In the genomic region with DNA sequence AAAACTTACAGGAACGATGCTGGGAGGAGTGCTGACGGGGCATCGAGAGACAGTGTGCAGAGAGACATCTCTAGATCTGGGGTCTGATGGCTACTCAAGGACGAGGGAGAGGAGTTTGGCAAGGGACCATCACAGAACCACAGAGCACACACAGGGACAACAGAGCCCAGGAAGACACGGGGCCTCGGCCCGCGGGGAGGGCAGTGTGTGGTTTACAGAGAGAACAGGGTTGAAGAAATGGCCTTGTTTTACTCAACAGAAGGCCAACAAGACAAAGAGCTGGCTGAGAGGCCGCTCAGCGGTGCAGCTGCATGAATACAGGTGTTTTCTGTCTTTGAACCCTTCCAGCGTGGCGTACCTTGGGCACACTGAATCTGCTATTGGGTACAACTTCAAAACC, we compare ENCODE assay signal across 21 cellular contexts. TPM values are rescaled to one million over a fixed set of nuclear protein-coding genes. Genes with fewer than 3 reads are reported as not detected.
DNase-seq lines count a peak whose midpoint lies in the region; ATAC-seq, FAIRE-seq and TF ChIP-seq lines count a peak whose summit lies in the region.
"Had no signal": no experiment of that assay in that cellular context is flagged by ENCODE, and none has a peak within 500 bp of the region (broad histone marks: within the 10 kb centered on the region; RNA-seq: fewer than 3 reads in every experiment).

No MANE protein-coding gene starts in this region.

- H3K9me3 Mint-ChIP-seq in Caco-2 (ENCODE audit: unreplicated experiment): no peaks in the 10 kb centered on the region
- no peaks in the 10 kb centered on the region for H3K9me3 Mint-ChIP-seq in stimulated activated naive B cell treated with anti-CD40 and anti-IgM and Interleukin-4, amounts not matched to agents 10 μg/mL and 1 μg/mL and 100 μg/mL, for 72 hours
- H3K9me3 Mint-ChIP-seq in activated T-helper 1 cell treated with anti-CD3 and anti-CD28 coated beads, Interleukin-12 subunit alpha, Interleukin-12 subunit beta, Interleukin-2, Interleukin-4 antibody, amounts not matched to agents 30 ng/mL and 10 ng/mL and 1 ng/mL, durations not matched to agents 14 hours and 24 hours and 36 hours: no peaks in the 10 kb centered on the region
- H3K9me3 Mint-ChIP-seq: CD4-positive, CD25-positive, alpha-beta regulatory T cell; GM23338 had no signal

- H3K4me1 ChIP-seq in Caco-2: peaks cover 9% of the 10 kb centered on the region; the same call in 1 of the 2 replicates
- H3K4me1 ChIP-seq in kidney (ENCODE audit: control insufficient read depth in 1 of 2, insufficient read depth in 1 of 2, low read depth in 1 of 2, low read length in 2 of 2): peaks cover 4 to 11% of the 10 kb centered on the region in 2 donors

- H3K36me3 Mint-ChIP-seq in Caco-2 (ENCODE audit: insufficient read depth, unreplicated experiment) (peaks cover 7% of the 10 kb centered on the region), T-helper 17 cell (ENCODE audit: low read depth) (no peaks in the 10 kb centered on the region)
- H3K36me3 Mint-ChIP-seq in stimulated activated naive B cell treated with anti-CD40 and anti-IgM and Interleukin-4, amounts not matched to agents 10 μg/mL and 1 μg/mL and 100 μg/mL, for 72 hours: peaks cover 38 to 71% of the 10 kb centered on the region in 2 donors
- no peaks in the 10 kb centered on the region for H3K36me3 Mint-ChIP-seq in activated T-helper 1 cell treated with anti-CD3 and anti-CD28 coated beads, Interleukin-12 subunit alpha, Interleukin-12 subunit beta, Interleukin-2, Interleukin-4 antibody, amounts not matched to agents 30 ng/mL and 10 ng/mL and 1 ng/mL, durations not matched to agents 14 hours and 24 hours and 36 hours (ENCODE audit: low read depth)

- H3K4me3 ChIP-seq in Caco-2 (ENCODE audit: low read depth, low read length) (no peak overlapping the region), kidney (ENCODE audit: low read length in 2 of 2) (no peak overlapping the region)
- H3K4me3 ChIP-seq: GM23338, Peyer's patch, SK-N-MC had no signal

- H3K27ac Mint-ChIP-seq in Caco-2 (ENCODE audit: unreplicated experiment) (peak overlapping the region; percentile 5), T-helper 17 cell (peak overlapping the region; percentile 34)
- H3K27ac Mint-ChIP-seq in stimulated activated naive B cell treated with anti-CD40 and anti-IgM and Interleukin-4, amounts not matched to agents 10 μg/mL and 1 μg/mL and 100 μg/mL, for 72 hours: peak overlapping the region; percentile 100
- no peak overlapping the region for H3K27ac Mint-ChIP-seq in activated T-helper 1 cell treated with anti-CD3 and anti-CD28 coated beads, Interleukin-12 subunit alpha, Interleukin-12 subunit beta, Interleukin-2, Interleukin-4 antibody, amounts not matched to agents 30 ng/mL and 10 ng/mL and 1 ng/mL, durations not matched to agents 14 hours and 24 hours and 36 hours
- H3K27ac Mint-ChIP-seq: GM23338 had no signal

- ATAC-seq in T-helper 17 cell: no peak
- no peak for ATAC-seq in stimulated activated naive B cell treated with anti-CD40 and anti-IgM and Interleukin-4, amounts not matched to agents 10 μg/mL and 1 μg/mL and 100 μg/mL, for 72 hours (replicated peaks)
- ATAC-seq: GM23338 had no signal

- H3K9me3 ChIP-seq in Caco-2: no peaks in the 10 kb centered on the region
- H3K9me3 ChIP-seq in T-helper 17 cell (ENCODE audit: control insufficient read depth, low read length, poor library complexity, severe bottlenecking): no peaks in the 10 kb centered on the region
- no peaks in the 10 kb centered on the region for H3K9me3 ChIP-seq in kidney (ENCODE audit: control insufficient read depth in 1 of 2, low read length in 2 of 2)
- H3K9me3 ChIP-seq: Peyer's patch had no signal

- no peak overlapping the region for H3K9ac ChIP-seq in kidney (ENCODE audit: low read length in 2 of 2)

- H3K27me3 ChIP-seq in Caco-2 (replicated peaks; ENCODE audit: control insufficient read depth, insufficient read depth, low read length): no peaks in the 10 kb centered on the region
- H3K27me3 ChIP-seq: Peyer's patch had no signal

- H3K4me3 Mint-ChIP-seq in Caco-2 (ENCODE audit: unreplicated experiment) (no peak overlapping the region), T-helper 17 cell (no peak overlapping the region)
- peak overlapping the region in 1 of 2 donors; percentile 41 for H3K4me3 Mint-ChIP-seq in stimulated activated naive B cell treated with anti-CD40 and anti-IgM and Interleukin-4, amounts not matched to agents 10 μg/mL and 1 μg/mL and 100 μg/mL, for 72 hours
- no peak overlapping the region for H3K4me3 Mint-ChIP-seq in activated T-helper 1 cell treated with anti-CD3 and anti-CD28 coated beads, Interleukin-12 subunit alpha, Interleukin-12 subunit beta, Interleukin-2, Interleukin-4 antibody, amounts not matched to agents 30 ng/mL and 10 ng/mL and 1 ng/mL, durations not matched to agents 14 hours and 24 hours and 36 hours
- H3K4me3 Mint-ChIP-seq: CD4-positive, CD25-positive, alpha-beta regulatory T cell; GM23338 had no signal

- DNase-seq in Caco-2 (no peak), T-helper 17 cell (no peak), kidney (no peak), DMS153 treated with DMSO at 0.1 percent for 48 hours (lab: John Stamatoyannopoulos, UW; ENCODE audit: unreplicated experiment) (no peak), kidney tubule cell (ENCODE audit: low spot score) (no peak)
- DNase-seq in stimulated activated naive B cell treated with anti-CD40 and anti-IgM and Interleukin-4, amounts not matched to agents 10 μg/mL and 1 μg/mL and 100 μg/mL, for 72 hours: no peak
- no peak for DNase-seq in stimulated activated naive CD4-positive, alpha-beta T cell (lab: John Stamatoyannopoulos, UW)
- no peak for DNase-seq in activated T-helper 1 cell treated with anti-CD3 and anti-CD28 coated beads, Interleukin-12 subunit alpha, Interleukin-12 subunit beta, Interleukin-2, Interleukin-4 antibody, amounts not matched to agents 30 ng/mL and 10 ng/mL and 1 ng/mL, durations not matched to agents 14 hours and 24 hours and 36 hours (ENCODE audit: low spot score)
- DNase-seq: Calu3; CD4-positive, CD25-positive, alpha-beta regulatory T cell; DMS79 treated with DMSO at 0.1 percent for 48 hours; Karpas-422; MM.1S; NCI-H1092 treated with DMSO at 0.1 percent for 48 hours; NCI-H2081 treated with DMSO at 0.1 percent for 48 hours; NCI-H2227 treated with DMSO at 0.1 percent for 48 hours; NCI-H524; Peyer's patch; Right ventricle myocardium superior had no signal

- intact Hi-C loops in Caco-2 (cut with micrococcal nuclease; ENCODE audit: unreplicated experiment): no loop called here
- intact Hi-C loops in kidney (cut with DNase I): no loop called here
- intact Hi-C loops in activated T-helper 1 cell treated with anti-CD3 and anti-CD28 coated beads, Interleukin-12 subunit alpha, Interleukin-12 subunit beta, Interleukin-2, Interleukin-4 antibody, amounts not matched to agents 30 ng/mL and 10 ng/mL and 1 ng/mL, durations not matched to agents 14 hours and 24 hours and 36 hours (cut with micrococcal nuclease): no loop called here

- H3K27me3 Mint-ChIP-seq in Caco-2 (ENCODE audit: insufficient read depth, unreplicated experiment) (no peaks in the 10 kb centered on the region), T-helper 17 cell (no peaks in the 10 kb centered on the region)
- no peaks in the 10 kb centered on the region for H3K27me3 Mint-ChIP-seq in stimulated activated naive B cell treated with anti-CD40 and anti-IgM and Interleukin-4, amounts not matched to agents 10 μg/mL and 1 μg/mL and 100 μg/mL, for 72 hours
- H3K27me3 Mint-ChIP-seq in activated T-helper 1 cell treated with anti-CD3 and anti-CD28 coated beads, Interleukin-12 subunit alpha, Interleukin-12 subunit beta, Interleukin-2, Interleukin-4 antibody, amounts not matched to agents 30 ng/mL and 10 ng/mL and 1 ng/mL, durations not matched to agents 14 hours and 24 hours and 36 hours (ENCODE audit: insufficient read depth): peaks cover 2% of the 10 kb centered on the region
- H3K27me3 Mint-ChIP-seq: CD4-positive, CD25-positive, alpha-beta regulatory T cell had no signal

- BruUV-seq in Caco-2 (replicated peaks; lab: Mats Ljungman, UMichigan): no TSS peak

- CTCF ChIA-PET in Caco-2 (lab: Charles Lee): no interaction called here

- H3K36me3 ChIP-seq in Caco-2 (ENCODE audit: control insufficient read depth, insufficient read depth, low read length) (no peaks in the 10 kb centered on the region), kidney (ENCODE audit: control insufficient read depth in 1 of 2, insufficient read depth in 2 of 2, low read length in 2 of 2) (peaks cover 7 to 8% of the 10 kb centered on the region in 2 donors)

- H3K4me1 Mint-ChIP-seq in Caco-2 (ENCODE audit: low read depth, unreplicated experiment): peaks cover 18% of the 10 kb centered on the region
- H3K4me1 Mint-ChIP-seq in T-helper 17 cell: peaks cover 9% of the 10 kb centered on the region
- peaks cover 47 to 77% of the 10 kb centered on the region in 2 donors for H3K4me1 Mint-ChIP-seq in stimulated activated naive B cell treated with anti-CD40 and anti-IgM and Interleukin-4, amounts not matched to agents 10 μg/mL and 1 μg/mL and 100 μg/mL, for 72 hours
- peaks cover 5% of the 10 kb centered on the region for H3K4me1 Mint-ChIP-seq in activated T-helper 1 cell treated with anti-CD3 and anti-CD28 coated beads, Interleukin-12 subunit alpha, Interleukin-12 subunit beta, Interleukin-2, Interleukin-4 antibody, amounts not matched to agents 30 ng/mL and 10 ng/mL and 1 ng/mL, durations not matched to agents 14 hours and 24 hours and 36 hours (ENCODE audit: low read depth)
- H3K4me1 Mint-ChIP-seq: CD4-positive, CD25-positive, alpha-beta regulatory T cell had no signal

- POLR2A ChIA-PET in Caco-2 (lab: Charles Lee): no interaction called here

- peak overlapping the region; percentile 9 to 32 for H3K27ac ChIP-seq in kidney (ENCODE audit: low read depth in 2 of 2, low read length in 2 of 2)
- H3K27ac ChIP-seq: SK-N-MC had no signal

- no peak for TF ChIP-seq CTCF in Caco-2 (IDR thresholded peaks at IDR 0.05; ENCODE audit: insufficient read depth in 1 of 2, low read depth in 1 of 2, low read length in 1 of 2, severe bottlenecking in 1 of 2, unreplicated experiment in 1 of 2)
- TF ChIP-seq CTCF in kidney (IDR thresholded peaks at IDR 0.05; ENCODE audit: borderline replicate concordance, extremely low read depth, insufficient read depth): no peak

- FAIRE-seq in kidney (lab: Jason Lieb, UNC): no peak

RNA-seq across cellular contexts. Expression of a gene that starts 20.5 kb away (rescaled TPM):
- total RNA-seq in Caco-2 (2022) (28.2 and 28.7 TPM in 2 replicates), T-helper 17 cell (10 to 100 TPM; 18.3 to 24.2 TPM), kidney (12.5 TPM)
- 10.6 TPM for polyA plus RNA-seq in kidney (ENCODE audit: insufficient read depth, low read depth, low replicate concordance)
- 15.4 and 17.9 TPM in 2 replicates for total RNA-seq in activated T-helper 1 cell treated with anti-CD3 and anti-CD28 coated beads, Interleukin-12 subunit alpha, Interleukin-12 subunit beta, Interleukin-2, Interleukin-4 antibody, amounts not matched to agents 30 ng/mL and 10 ng/mL and 1 ng/mL, durations not matched to agents 14 hours and 24 hours and 36 hours
